29 cellular contexts compared by ENCODE assay signal in the genomic region with DNA sequence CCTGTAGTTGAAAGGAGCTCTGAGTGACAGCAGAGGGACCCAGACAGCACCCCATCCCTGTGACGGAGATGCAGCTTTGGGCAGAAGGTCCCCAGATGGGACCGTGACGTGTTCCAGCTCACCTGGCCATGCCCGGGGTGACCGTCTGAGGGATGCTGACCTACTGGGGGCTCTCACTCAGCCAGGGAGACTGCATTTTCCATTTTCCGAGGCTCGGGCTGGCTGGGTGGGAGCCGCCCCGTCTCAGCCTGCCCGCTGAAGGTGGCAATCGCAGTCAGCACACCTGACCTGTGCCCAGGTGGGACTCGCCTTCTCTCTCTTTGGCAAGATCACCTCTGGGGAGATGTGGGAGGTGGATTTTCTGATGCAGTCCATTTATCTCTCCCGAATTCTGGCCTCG.
DNase-seq lines count a peak whose midpoint lies in the region; ATAC-seq and TF ChIP-seq lines count a peak whose summit lies in the region.
"Had no signal": no experiment of that assay in that cellular context is flagged by ENCODE, and none has a peak within 500 bp of the region (broad histone marks: within the 10 kb centered on the region; RNA-seq: fewer than 3 reads in every experiment).

No MANE protein-coding gene starts in this region.

- intact Hi-C loops in upper lobe of right lung (cut with DNase I) = no loop called here

- no peak overlapping the region for H3K14ac ChIP-seq in neuronal stem cell (ENCODE audit: low read length)

- no peak overlapping the region for H4K91ac ChIP-seq in neuronal stem cell (ENCODE audit: low read depth, low read length, poor library complexity)

- H3K4me2 ChIP-seq in neuronal stem cell (ENCODE audit: insufficient read depth, low read length, poor library complexity, severe bottlenecking) = no peak overlapping the region
- H3K4me2 ChIP-seq: A549; BLaER1; BLaER1 treated with 17β-estradiol and CSF1 and Interleukin-3, amounts not matched to agents 10 nM and 100 nM had no signal

- H2BK12ac ChIP-seq in neuronal stem cell (ENCODE audit: low read length) = no peak overlapping the region

- H3K18ac ChIP-seq in neuronal stem cell (ENCODE audit: low read length) = no peak overlapping the region

- no peak overlapping the region for H3K9ac ChIP-seq in neuronal stem cell (ENCODE audit: low read depth, low read length, poor library complexity)
- H3K9ac ChIP-seq: BLaER1; BLaER1 treated with 17β-estradiol and CSF1 and Interleukin-3, amounts not matched to agents 10 nM and 100 nM had no signal

- DNase-seq in neuronal stem cell (ENCODE audit: low spot score) (no peak), upper lobe of right lung (peak; percentile 51), DMS 273 (lab: John Stamatoyannopoulos, UW; ENCODE audit: unreplicated experiment) (no peak), brain microvascular endothelial cell (no peak)
- DNase-seq: 8988T; ACHN; AML-193; BE2C; C1 segment of cervical spinal cord; Caco-2; Calu3; CD4-positive, alpha-beta memory T cell; CD4-positive, alpha-beta T cell; CD4-positive, CD25-positive, alpha-beta regulatory T cell; CD8-positive, alpha-beta memory T cell; CD8-positive, alpha-beta T cell; COR-L47; DMS 273 treated with DMSO at 0.1 percent for 48 hours; DMS153; DMS53; DMS79; DMS79 treated with DMSO at 0.1 percent for 48 hours; DND-41; EL had no signal

- H3K79me1 ChIP-seq in neuronal stem cell (ENCODE audit: low read depth, low read length) = no peaks in the 10 kb centered on the region

- H3K4me1 ChIP-seq in neuronal stem cell (ENCODE audit: control insufficient read depth in 2 of 2, insufficient read depth in 1 of 2, low read depth in 1 of 2, low read length in 2 of 2) (peaks cover 0 to 2% of the 10 kb centered on the region in 2 donors), upper lobe of right lung (no peaks in the 10 kb centered on the region)
- H3K4me1 ChIP-seq: A549, BE2C, Caco-2 had no signal

- no peak for ATAC-seq in upper lobe of right lung
- ATAC-seq: A549; CD8-positive, alpha-beta T cell had no signal

- H2AK5ac ChIP-seq in neuronal stem cell (ENCODE audit: low read depth, low read length) = no peak overlapping the region

- H3K4ac ChIP-seq in neuronal stem cell (ENCODE audit: low read length) = no peak overlapping the region

- H3K23ac ChIP-seq in neuronal stem cell (ENCODE audit: low read depth, low read length, poor library complexity) = peak overlapping the region; percentile 87

- no peak for TF ChIP-seq CTCF in upper lobe of right lung (IDR thresholded peaks at IDR 0.05)
- TF ChIP-seq CTCF in brain microvascular endothelial cell (IDR thresholded peaks at IDR 0.05; ENCODE audit: low read depth, low read length, missing control alignments) = no peak

- H3K36me3 ChIP-seq in neuronal stem cell (replicated peaks in 1 of 2; ENCODE audit: control insufficient read depth in 2 of 2, insufficient read depth in 2 of 2, low read length in 2 of 2) (no peaks in the 10 kb centered on the region), upper lobe of right lung (no peaks in the 10 kb centered on the region), brain microvascular endothelial cell (replicated peaks) (no peaks in the 10 kb centered on the region)
- H3K36me3 ChIP-seq: BE2C; BLaER1; BLaER1 treated with 17β-estradiol and CSF1 and Interleukin-3, amounts not matched to agents 10 nM and 100 nM had no signal

- no CpG with 5 or more reads among the region's 14 CpGs for WGBS in neuronal stem cell (ENCODE audit: extremely low coverage in 2 of 2, insufficient read length in 2 of 2, insufficient replicate concordance in 1 of 2), 2 donors

- no peak overlapping the region for H2AFZ ChIP-seq in neuronal stem cell (ENCODE audit: low read length)

- no peaks in the 10 kb centered on the region for H3K27me3 ChIP-seq in neuronal stem cell (ENCODE audit: control insufficient read depth in 3 of 3, insufficient read depth in 3 of 3, low read depth in 1 of 3, low read length in 3 of 3)
- H3K27me3 ChIP-seq in upper lobe of right lung = no peaks in the 10 kb centered on the region
- H3K27me3 ChIP-seq in brain microvascular endothelial cell (replicated peaks) = no peaks in the 10 kb centered on the region
- H3K27me3 ChIP-seq: BE2C; BLaER1; BLaER1 treated with 17β-estradiol and CSF1 and Interleukin-3, amounts not matched to agents 10 nM and 100 nM had no signal

- H3K27ac ChIP-seq in neuronal stem cell (replicated peaks; ENCODE audit: low read length) (no peak overlapping the region), upper lobe of right lung (no peak overlapping the region), brain microvascular endothelial cell (no peak overlapping the region)
- H3K27ac ChIP-seq: 22Rv1; A549; BLaER1; BLaER1 treated with 17β-estradiol and CSF1 and Interleukin-3, amounts not matched to agents 10 nM and 100 nM; C4-2B had no signal

- H3K4me3 ChIP-seq in neuronal stem cell (ENCODE audit: low read length in 2 of 2) (no peak overlapping the region), upper lobe of right lung (no peak overlapping the region), brain microvascular endothelial cell (ENCODE audit: low read depth, low read length) (no peak overlapping the region)
- H3K4me3 ChIP-seq: A549; BLaER1; BLaER1 treated with 17β-estradiol and CSF1 and Interleukin-3, amounts not matched to agents 10 nM and 100 nM had no signal

- no peak overlapping the region for H2BK15ac ChIP-seq in neuronal stem cell (ENCODE audit: low read length)

- peak overlapping the region; percentile 19 for H2BK5ac ChIP-seq in neuronal stem cell (ENCODE audit: low read length)

- in situ Hi-C loops in brain microvascular endothelial cell (cut with HindIII; ENCODE audit: low pct_ligation_motif_present, low sequenced_read_pairs) = no loop called here

- H3K9me3 ChIP-seq in neuronal stem cell (replicated peaks in 1 of 2; ENCODE audit: control insufficient read depth in 2 of 2, insufficient read depth in 1 of 2, low read depth in 1 of 2, low read length in 2 of 2) (no peaks in the 10 kb centered on the region), upper lobe of right lung (no peaks in the 10 kb centered on the region)
- H3K9me3 ChIP-seq: A549; BE2C; BLaER1; BLaER1 treated with 17β-estradiol and CSF1 and Interleukin-3, amounts not matched to agents 10 nM and 100 nM; Caco-2 had no signal

- no peak overlapping the region for H2BK120ac ChIP-seq in neuronal stem cell (ENCODE audit: low read depth, low read length)

- no peak overlapping the region for H4K8ac ChIP-seq in neuronal stem cell (ENCODE audit: low read depth, low read length)
